In genomic region chr7:36642010-36642409, GRCh38 we compare ENCODE assay signal across 24 cellular contexts.
A peak's percentile ranks its signal among the peaks of the same experiment; 100 is the strongest.
DNase-seq lines count a peak whose midpoint lies in the region; ATAC-seq, FAIRE-seq and TF ChIP-seq lines count a peak whose summit lies in the region.
"Had no signal": no experiment of that assay in that cellular context is flagged by ENCODE, and none has a peak within 500 bp of the region (broad histone marks: within the 10 kb centered on the region; RNA-seq: fewer than 3 reads in every experiment).

No MANE protein-coding gene starts in this region.

- H3K9ac ChIP-seq in K562 (ENCODE audit: insufficient read depth in 1 of 2, low read depth in 2 of 2, low read length in 2 of 2): no peak overlapping the region

- H3K27me3 ChIP-seq in CD4-positive, CD25-positive, alpha-beta regulatory T cell (ENCODE audit: control insufficient read depth, insufficient read depth, low read length): no peaks in the 10 kb centered on the region
- no peaks in the 10 kb centered on the region for H3K27me3 ChIP-seq in CD8-positive, alpha-beta T cell (ENCODE audit: insufficient read depth, low read length)
- peaks cover 9 to 25% of the 10 kb centered on the region in 2 experiments; a peak in 4 of 5 replicates for H3K27me3 ChIP-seq in K562 (ENCODE audit: control insufficient read depth in 2 of 2, insufficient read depth in 2 of 2, low read length in 2 of 2)
- H3K27me3 ChIP-seq: Peyer's patch had no signal

- H3K27ac Mint-ChIP-seq in CD4-positive, CD25-positive, alpha-beta regulatory T cell: peak overlapping the region in 2 of 3 donors; percentile 77 to 92
- H3K27ac Mint-ChIP-seq in CD8-positive, alpha-beta T cell: peak overlapping the region; percentile 95
- peak overlapping the region; percentile 96 to 99 for H3K27ac Mint-ChIP-seq in natural killer cell

- in situ Hi-C loops in K562 (cut with MboI): no loop called here

- no peaks in the 10 kb centered on the region for H3K79me2 ChIP-seq in K562 (ENCODE audit: control insufficient read depth, insufficient read depth, low read length)

- H3K36me3 ChIP-seq in CD4-positive, CD25-positive, alpha-beta regulatory T cell (ENCODE audit: control insufficient read depth, insufficient read depth, low read length): no peaks in the 10 kb centered on the region
- no peaks in the 10 kb centered on the region for H3K36me3 ChIP-seq in CD8-positive, alpha-beta T cell (ENCODE audit: insufficient read depth, low read length)
- H3K36me3 ChIP-seq in K562 (ENCODE audit: control insufficient read depth, insufficient read depth, low read length): no peaks in the 10 kb centered on the region
- H3K36me3 ChIP-seq: Peyer's patch had no signal

- no peak for FAIRE-seq in K562 (lab: Jason Lieb, UNC)
- FAIRE-seq: HTR-8/SVneo had no signal

- peaks cover 28% of the 10 kb centered on the region for H3K4me1 ChIP-seq in CD4-positive, CD25-positive, alpha-beta regulatory T cell (ENCODE audit: control insufficient read depth, insufficient read depth, low read length, poor library complexity, severe bottlenecking)
- H3K4me1 ChIP-seq in CD8-positive, alpha-beta T cell (ENCODE audit: insufficient read depth, low read length): peaks cover 70% of the 10 kb centered on the region
- H3K4me1 ChIP-seq in K562 (replicated peaks in 1 of 2; ENCODE audit: control insufficient read depth in 2 of 2, insufficient read depth in 2 of 2, low read length in 2 of 2): no peaks in the 10 kb centered on the region
- H3K4me1 ChIP-seq: Peyer's patch had no signal

- no peak overlapping the region for H3K27ac ChIP-seq in CD4-positive, CD25-positive, alpha-beta regulatory T cell (ENCODE audit: insufficient read depth, low read length, poor library complexity, severe bottlenecking)
- H3K27ac ChIP-seq in CD8-positive, alpha-beta T cell (ENCODE audit: low read depth, low read length): no peak overlapping the region
- H3K27ac ChIP-seq in K562 (ENCODE audit: extremely low read depth, low read depth, low read length): no peak overlapping the region
- H3K27ac ChIP-seq: Peyer's patch had no signal

- no peak for TF ChIP-seq POLR2A in K562 (conservative IDR thresholded peaks at IDR 0.05)

- H3K9me3 ChIP-seq in CD4-positive, CD25-positive, alpha-beta regulatory T cell (ENCODE audit: control insufficient read depth in 2 of 2, low read length in 2 of 2): no peaks in the 10 kb centered on the region
- no peaks in the 10 kb centered on the region for H3K9me3 ChIP-seq in CD8-positive, alpha-beta T cell (ENCODE audit: low read length)
- no peaks in the 10 kb centered on the region for H3K9me3 ChIP-seq in K562 (replicated peaks; ENCODE audit: control insufficient read depth, insufficient read depth, low read depth, low read length)
- H3K9me3 ChIP-seq: Peyer's patch had no signal

- TF ChIP-seq EP300 in K562 (IDR thresholded peaks at IDR 0.05; ENCODE audit: low read length): no peak

- peak overlapping the region in 1 of 4 donors; percentile 17 for H3K4me3 Mint-ChIP-seq in CD4-positive, CD25-positive, alpha-beta regulatory T cell
- H3K4me3 Mint-ChIP-seq in CD8-positive, alpha-beta T cell: no peak overlapping the region
- peak overlapping the region; percentile 14 for H3K4me3 Mint-ChIP-seq in natural killer cell

- peaks cover 3 to 52% (median 24%) of the 10 kb centered on the region in 4 donors for H3K4me1 Mint-ChIP-seq in CD4-positive, CD25-positive, alpha-beta regulatory T cell
- peaks cover 96% of the 10 kb centered on the region for H3K4me1 Mint-ChIP-seq in CD8-positive, alpha-beta T cell (ENCODE audit: low read depth)
- peaks cover 96 to 98% of the 10 kb centered on the region in 2 donors for H3K4me1 Mint-ChIP-seq in natural killer cell

- WGBS in K562 (ENCODE audit: insufficient coverage, low coverage, missing lambda C conversion rate): 6% methylated on average over 3 of the region's 3 CpGs

- no peaks in the 10 kb centered on the region for H4K20me1 ChIP-seq in K562 (replicated peaks; ENCODE audit: control insufficient read depth, insufficient read depth, low read length)

- no peaks in the 10 kb centered on the region for H3K36me3 Mint-ChIP-seq in CD4-positive, CD25-positive, alpha-beta regulatory T cell
- peaks cover 27% of the 10 kb centered on the region for H3K36me3 Mint-ChIP-seq in CD8-positive, alpha-beta T cell
- peaks cover 27% of the 10 kb centered on the region for H3K36me3 Mint-ChIP-seq in natural killer cell

- H3K4me3 ChIP-seq in CD4-positive, CD25-positive, alpha-beta regulatory T cell (ENCODE audit: low read depth, low read length): no peak overlapping the region
- H3K4me3 ChIP-seq in CD8-positive, alpha-beta T cell (ENCODE audit: low read depth, low read length): no peak overlapping the region
- H3K4me3 ChIP-seq in K562: no peak overlapping the region
- H3K4me3 ChIP-seq: Peyer's patch had no signal

- intact Hi-C loops in CD8-positive, alpha-beta T cell (cut with DNase I, micrococcal nuclease): no loop called here
- intact Hi-C loops in K562 (cut with micrococcal nuclease): no loop called here
- intact Hi-C loops in natural killer cell (cut with micrococcal nuclease): no loop called here

- no peaks in the 10 kb centered on the region for H3K27me3 Mint-ChIP-seq in CD4-positive, CD25-positive, alpha-beta regulatory T cell
- no peaks in the 10 kb centered on the region for H3K27me3 Mint-ChIP-seq in CD8-positive, alpha-beta T cell (ENCODE audit: low read depth)
- H3K27me3 Mint-ChIP-seq in natural killer cell (ENCODE audit: low read depth in 2 of 2): no peaks in the 10 kb centered on the region

- no peak for TF ChIP-seq CTCF in CD8-positive, alpha-beta T cell (IDR thresholded peaks at IDR 0.05)
- TF ChIP-seq CTCF in K562 (IDR thresholded peaks at IDR 0.05 in 2 of 3, conservative IDR thresholded peaks at IDR 0.05 in 1 of 3; ENCODE audit: insufficient read depth in 2 of 3, low read depth in 1 of 3, low read length in 3 of 3): no peak
- TF ChIP-seq CTCF in natural killer cell (IDR thresholded peaks at IDR 0.05): no peak

- no peaks in the 10 kb centered on the region for H3K9me1 ChIP-seq in K562 (ENCODE audit: control insufficient read depth, insufficient read depth, low read length)

- no TSS peak for BruUV-seq in K562 (replicated peaks; lab: Mats Ljungman, UMichigan)

- ATAC-seq in CD4-positive, CD25-positive, alpha-beta regulatory T cell (ENCODE audit: low read depth in 2 of 2): no peak
- no peak for ATAC-seq in CD8-positive, alpha-beta T cell
- ATAC-seq in K562 (no peak), natural killer cell (no peak), GM18858 (IDR thresholded peaks at IDR 0.05; ENCODE audit: unreplicated experiment) (no peak), GM19395 (IDR thresholded peaks at IDR 0.05; ENCODE audit: unreplicated experiment) (no peak)
- ATAC-seq: SK-N-SH treated with all-trans-retinoic acid at 6 μM for 48 hours had no signal

- no peak overlapping the region for H2AFZ ChIP-seq in K562 (ENCODE audit: low read depth, low read length)

- H3K9me3 Mint-ChIP-seq in CD4-positive, CD25-positive, alpha-beta regulatory T cell: peaks cover 0 to under 1% (median 0%) of the 10 kb centered on the region in 7 donors
- no peaks in the 10 kb centered on the region for H3K9me3 Mint-ChIP-seq in CD8-positive, alpha-beta T cell
- no peaks in the 10 kb centered on the region for H3K9me3 Mint-ChIP-seq in natural killer cell

- TF ChIP-seq RAD21 in K562 (CRISPR knock-in tag; conservative IDR thresholded peaks at IDR 0.05 in 1 of 2, IDR thresholded peaks at IDR 0.05 in 1 of 2): no peak

- DNase-seq in CD4-positive, CD25-positive, alpha-beta regulatory T cell: no peak
- no peak for DNase-seq in CD8-positive, alpha-beta T cell
- DNase-seq in K562 (ENCODE audit: extremely low read depth in 1 of 4, low spot score in 3 of 4): no peak
- DNase-seq in natural killer cell: no peak
- DNase-seq in DMS53 (lab: John Stamatoyannopoulos, UW): no peak
- DNase-seq: ACHN; C1 segment of cervical spinal cord; COR-L47; DMS79 treated with DMSO at 0.1 percent for 48 hours; GOT3; HCEC 1CT; IMR-90; NCI-H1105; NCI-H146; NCI-H2029; NCI-H2227 treated with DMSO at 0.1 percent for 48 hours; NCI-H510A treated with DMSO at 0.1 percent for 48 hours; NCI-H774; NK-92 treated with Interleukin-12 subunit alpha and Interleukin-12 subunit beta, amount 100 ng/mL, for 24 hours; Peyer's patch had no signal

- POLR2A ChIA-PET in CD8-positive, alpha-beta T cell (lab: Charles Lee): interaction anchor here (0.7 to 4.1 kb wide), 4 partner anchors 12 to 36 kb away, joined by 3 to 30 read pairs (median 11); no protein-coding TSS in a partner anchor
- POLR2A ChIA-PET in K562 (lab: Yijun Ruan, JAX): interaction anchor here (1.1 to 1.4 kb wide), 2 partner anchors 16 to 17 kb away, joined by 3 to 4 read pairs; no protein-coding TSS in a partner anchor

- no peak overlapping the region for H3K4me2 ChIP-seq in K562 (ENCODE audit: insufficient read depth, low read length)

- CTCF ChIA-PET in CD8-positive, alpha-beta T cell (lab: Charles Lee): interaction anchor here (1.0 to 1.4 kb wide), 4 partner anchors 17 to 154 kb away, joined by 3 to 4 read pairs (median 4); no protein-coding TSS in a partner anchor
- CTCF ChIA-PET in K562 (lab: Yijun Ruan, JAX; ENCODE audit: low intra/inter-chr PET ratio): no interaction called here

TF ChIP-seq in K562, 482 proteins besides CTCF, POLR2A, EP300 and RAD21 (continues in another document):
- TF ChIP-seq ZHX1 (conservative IDR thresholded peaks at IDR 0.05; ENCODE audit: low read length) (no peak), FOS (IDR thresholded peaks at IDR 0.05; ENCODE audit: extremely low read depth, insufficient read length) (no peak), SREBF2 (CRISPR knock-in tag; IDR thresholded peaks at IDR 0.05) (no peak), XRCC3 (IDR thresholded peaks at IDR 0.05) (no peak)
